In genomic region chr20:49717693-49718092, GRCh38 we compare ENCODE assay signal across 13 cellular contexts. TPM values are rescaled to one million over a fixed set of nuclear protein-coding genes. Genes with fewer than 3 reads are reported as not detected.
DNase-seq lines count a peak whose midpoint lies in the region; ATAC-seq and TF ChIP-seq lines count a peak whose summit lies in the region.
"Had no signal": no experiment of that assay in that cellular context is flagged by ENCODE, and none has a peak within 500 bp of the region (broad histone marks: within the 10 kb centered on the region; RNA-seq: fewer than 3 reads in every experiment).

No MANE protein-coding gene starts in this region.

- WGBS in spleen, 5 donors: 76 to 83% (median 81%) methylated on average over 4 of the region's 4 CpGs

- no peak for TF ChIP-seq CTCF in spleen (IDR thresholded peaks at IDR 0.05 in 8 of 11, conservative IDR thresholded peaks at IDR 0.05 in 3 of 11)

- no peaks in the 10 kb centered on the region for H3K36me3 ChIP-seq in spleen
- H3K36me3 ChIP-seq: Peyer's patch had no signal

- H3K36me3 Mint-ChIP-seq in activated CD4-positive, alpha-beta T cell treated with anti-CD3 and anti-CD28 coated beads for 36 hours (ENCODE audit: low read depth): no peaks in the 10 kb centered on the region

- intact Hi-C loops in activated CD4-positive, alpha-beta T cell treated with anti-CD3 and anti-CD28 coated beads for 36 hours (cut with DNase I, micrococcal nuclease): loop anchor here in 1 of 2 experiments (10.0 kb wide), 2 partner anchors 53 to 183 kb away; no protein-coding TSS in a partner anchor
- intact Hi-C loops in spleen (cut with DNase I; ENCODE audit: low total_unique reads): loop anchor here (10.0 kb wide), 1 partner anchor 53 kb away; no protein-coding TSS in a partner anchor

- no peaks in the 10 kb centered on the region for H3K9me3 Mint-ChIP-seq in activated CD4-positive, alpha-beta T cell treated with anti-CD3 and anti-CD28 coated beads for 36 hours (ENCODE audit: low read depth)

- POLR2A ChIA-PET in activated CD4-positive, alpha-beta T cell treated with anti-CD3 and anti-CD28 coated beads for 36 hours (lab: Charles Lee): no interaction called here

- H3K27me3 Mint-ChIP-seq in activated CD4-positive, alpha-beta T cell treated with anti-CD3 and anti-CD28 coated beads for 36 hours: peaks cover 5% of the 10 kb centered on the region

- H3K27ac ChIP-seq in epithelial cell of prostate (peak overlapping the region; percentile 68), spleen (peak overlapping the region in 6 of 8 donors; percentile 3 to 70 (median 66))
- H3K27ac ChIP-seq: Peyer's patch had no signal

- CTCF ChIA-PET in activated CD4-positive, alpha-beta T cell treated with anti-CD3 and anti-CD28 coated beads for 36 hours (lab: Charles Lee): interaction anchor here (1.2 kb wide), 1 partner anchor 129 kb away, joined by 3 read pairs; no protein-coding TSS in a partner anchor

- H3K9me3 ChIP-seq in spleen: no peaks in the 10 kb centered on the region
- H3K9me3 ChIP-seq: Peyer's patch had no signal

- H3K4me3 ChIP-seq in spleen: no peak overlapping the region
- H3K4me3 ChIP-seq: Peyer's patch had no signal

- no peak for TF ChIP-seq POLR2A in spleen (IDR thresholded peaks at IDR 0.05)

- peaks cover 18% of the 10 kb centered on the region for H3K4me1 Mint-ChIP-seq in activated CD4-positive, alpha-beta T cell treated with anti-CD3 and anti-CD28 coated beads for 36 hours

- DNase-seq in activated CD4-positive, alpha-beta T cell treated with anti-CD3 and anti-CD28 coated beads for 36 hours: peak; percentile 57
- DNase-seq in activated CD4-positive, alpha-beta T cell treated with anti-CD3 and anti-CD28 coated beads for 1 hour: no peak
- DNase-seq in NCI-H69 (lab: John Stamatoyannopoulos, UW) (peak; percentile 6), epithelial cell of prostate (ENCODE audit: low read depth, low spot score) (peak; percentile 49), spleen (no peak), NCI-H1694 treated with DMSO at 0.1 percent for 48 hours (lab: John Stamatoyannopoulos, UW) (no peak), inferior parietal cortex (ENCODE audit: extremely low spot score) (no peak)
- DNase-seq: activated effector memory CD4-positive, alpha-beta T cell treated with anti-CD3 and anti-CD28 coated beads, Interleukin-2, amount 50 U/mL, for 16 hours; cerebellar nuclear complex; occipital lobe had no signal

- peaks cover 7 to 31% (median 11%) of the 10 kb centered on the region in 6 donors for H3K4me1 ChIP-seq in spleen

- peak; percentile 88 for ATAC-seq in activated CD4-positive, alpha-beta T cell treated with anti-CD3 and anti-CD28 coated beads for 36 hours
- ATAC-seq in HG02852 (IDR thresholded peaks at IDR 0.05; ENCODE audit: unreplicated experiment): no peak
- ATAC-seq: left lobe of liver had no signal

- H3K27ac Mint-ChIP-seq in activated CD4-positive, alpha-beta T cell treated with anti-CD3 and anti-CD28 coated beads for 36 hours: peak overlapping the region; percentile 28

- no peaks in the 10 kb centered on the region for H3K27me3 ChIP-seq in spleen (replicated peaks in 1 of 7)
- H3K27me3 ChIP-seq: Peyer's patch had no signal

- no peak overlapping the region for H3K4me3 Mint-ChIP-seq in activated CD4-positive, alpha-beta T cell treated with anti-CD3 and anti-CD28 coated beads for 36 hours

RNA-seq across cellular contexts. Expression of gene B4GALT5, which starts 4.0 kb away (rescaled TPM):
- total RNA-seq in activated CD4-positive, alpha-beta T cell treated with anti-CD3 and anti-CD28 coated beads for 36 hours: 10 to 100 TPM; 18.6 to 19.6 TPM
- total RNA-seq in spleen: 10 to 100 TPM; 41.1 to 79.0 (median 63.4) TPM
- polyA plus RNA-seq in spleen: 10 to 100 TPM in 1 of 3 donors, 1 to 10 TPM in 2; 3.9 to 15.7 (median 4.3) TPM

Comparison
In these comparisons a context has a peak if more than half of its experiments do, and no peak if none do; other contexts are left out.
1. DNase-seq: peak in activated CD4-positive, alpha-beta T cell treated with anti-CD3 and anti-CD28 coated beads for 36 hours (single experiment), NCI-H69 (single experiment) and epithelial cell of prostate (single experiment); none in activated CD4-positive, alpha-beta T cell treated with anti-CD3 and anti-CD28 coated beads for 1 hour (single experiment), spleen (single experiment), NCI-H1694 treated with DMSO at 0.1 percent for 48 hours (single experiment) and inferior parietal cortex (single experiment).